11 cellular contexts compared by ENCODE assay signal in genomic region chr3:52771702-52772101, GRCh38. TPM values are rescaled to one million over a fixed set of nuclear protein-coding genes. Genes with fewer than 3 reads are reported as not detected.
A peak's percentile ranks its signal among the peaks of the same experiment; 100 is the strongest.
DNase-seq lines count a peak whose midpoint lies in the region; TF ChIP-seq lines count a peak whose summit lies in the region.
"Had no signal": no experiment of that assay in that cellular context is flagged by ENCODE, and none has a peak within 500 bp of the region (broad histone marks: within the 10 kb centered on the region; RNA-seq: fewer than 3 reads in every experiment).

No MANE protein-coding gene starts in this region.

- H3K79me1 ChIP-seq in trophoblast cell (ENCODE audit: low read length), result peaks cover 4% of the 10 kb centered on the region

- H3K4me1 ChIP-seq in OCI-LY1 (ENCODE audit: insufficient read depth, low read length, severe bottlenecking), result peaks cover 32% of the 10 kb centered on the region
- peaks cover 2 to 4% of the 10 kb centered on the region in 2 experiments for H3K4me1 ChIP-seq in trophoblast cell (ENCODE audit: control insufficient read depth in 1 of 2, insufficient read depth in 2 of 2, low read length in 2 of 2)

- H3K14ac ChIP-seq in trophoblast cell (ENCODE audit: low read length), result no peak overlapping the region

- peaks cover 19% of the 10 kb centered on the region for H3K4me1 Mint-ChIP-seq in endothelial cell (ENCODE audit: unreplicated experiment)

- H2BK12ac ChIP-seq in trophoblast cell (ENCODE audit: low read length), result no peak overlapping the region

- DNase-seq in GM12865 (ENCODE audit: low read depth), result no peak
- DNase-seq in endothelial cell (ENCODE audit: low spot score), result no peak
- no peak for DNase-seq in trophoblast cell
- DNase-seq in stimulated activated CD4-positive, alpha-beta T cell treated with anti-CD3 and anti-CD28 coated beads, Interleukin-1b, Interleukin-23, amount 100 ng/mL, for 48 hours, result no peak
- no peak for DNase-seq in AG08396 (ENCODE audit: low spot score)
- no peak for DNase-seq in GOT3 (lab: John Stamatoyannopoulos, UW)
- DNase-seq in kidney tubule cell (ENCODE audit: low spot score), result no peak
- DNase-seq: stimulated activated CD4-positive, alpha-beta T cell treated with anti-CD3 and anti-CD28 coated beads, Interleukin-4, amount 100 ng/mL, for 1 hour; WERI-Rb-1 had no signal

- no peaks in the 10 kb centered on the region for H3K9me3 ChIP-seq in OCI-LY1 (ENCODE audit: low read length)
- no peaks in the 10 kb centered on the region for H3K9me3 ChIP-seq in trophoblast cell (ENCODE audit: insufficient read depth, low read depth, low read length)

- peaks cover 5% of the 10 kb centered on the region for H3K27me3 Mint-ChIP-seq in endothelial cell (ENCODE audit: unreplicated experiment)

- peaks cover 4% of the 10 kb centered on the region for H3K36me3 Mint-ChIP-seq in endothelial cell (ENCODE audit: low read depth, unreplicated experiment)

- H3K9me3 Mint-ChIP-seq in endothelial cell (ENCODE audit: unreplicated experiment), result no peaks in the 10 kb centered on the region

- no peak overlapping the region for H2BK120ac ChIP-seq in trophoblast cell (ENCODE audit: insufficient read depth, low read length, poor library complexity)

- H3K9ac ChIP-seq in OCI-LY1 (ENCODE audit: low read length), result no peak overlapping the region; the same call in 1 of the 2 replicates
- no peak overlapping the region for H3K9ac ChIP-seq in trophoblast cell (ENCODE audit: low read length)

- H3K27me3 ChIP-seq in OCI-LY1 (ENCODE audit: insufficient read depth, low read length), result no peaks in the 10 kb centered on the region
- no peaks in the 10 kb centered on the region for H3K27me3 ChIP-seq in trophoblast cell (ENCODE audit: insufficient read depth, low read length)

- H3K4ac ChIP-seq in trophoblast cell (ENCODE audit: low read depth, low read length), result no peak overlapping the region

- peak overlapping the region; percentile 94 for H3K4me3 Mint-ChIP-seq in endothelial cell (ENCODE audit: unreplicated experiment)

- H4K12ac ChIP-seq in trophoblast cell (ENCODE audit: low read depth, low read length), result peak overlapping the region; percentile 19

- H2AK5ac ChIP-seq in trophoblast cell (ENCODE audit: low read length), result no peak overlapping the region

- H3K36me3 ChIP-seq in OCI-LY1 (ENCODE audit: insufficient read depth, low read length) (peaks cover 9% of the 10 kb centered on the region; the same call in 1 of the 2 replicates), trophoblast cell (ENCODE audit: control insufficient read depth in 1 of 2, insufficient read depth in 2 of 2, low read length in 2 of 2) (peaks cover 5 to 9% of the 10 kb centered on the region in 2 experiments)

- no CpG with 5 or more reads among the region's 10 CpGs for WGBS in trophoblast cell (ENCODE audit: extremely low coverage, insufficient coverage, insufficient read length)

- H3K23ac ChIP-seq in trophoblast cell (ENCODE audit: low read length), result no peak overlapping the region

- no peaks in the 10 kb centered on the region for H3F3A ChIP-seq in OCI-LY1 (ENCODE audit: insufficient read depth, low read length)

- no peaks in the 10 kb centered on the region for H4K20me1 ChIP-seq in OCI-LY1 (ENCODE audit: insufficient read depth, low read length)

- H3K27ac Mint-ChIP-seq in endothelial cell (ENCODE audit: unreplicated experiment), result peak overlapping the region; percentile 92

- H3K9me2 ChIP-seq in OCI-LY1 (ENCODE audit: low read depth, low read length), result no peaks in the 10 kb centered on the region

- no peak overlapping the region for H4K91ac ChIP-seq in trophoblast cell (ENCODE audit: low read depth, low read length)

- peak overlapping the region; percentile 65; the same call in 1 of the 2 replicates for H3K4me2 ChIP-seq in OCI-LY1 (ENCODE audit: low read length)
- no peak overlapping the region for H3K4me2 ChIP-seq in trophoblast cell (ENCODE audit: low read length)

- TF ChIP-seq CTCF in GM12865 (IDR thresholded peaks at IDR 0.05; ENCODE audit: insufficient read depth, low read depth, low read length, missing control alignments) (no peak), OCI-LY1 (IDR thresholded peaks at IDR 0.05; ENCODE audit: low read length) (no peak), endothelial cell (IDR thresholded peaks at IDR 0.05; ENCODE audit: unreplicated experiment) (no peak)

- H3K18ac ChIP-seq in trophoblast cell (ENCODE audit: low read length), result no peak overlapping the region

- no peak overlapping the region for H3K27ac ChIP-seq in OCI-LY1 (ENCODE audit: low read depth, low read length, poor library complexity, severe bottlenecking)
- no peak overlapping the region for H3K27ac ChIP-seq in trophoblast cell (ENCODE audit: low read depth, low read length)

- no peak overlapping the region for H2BK5ac ChIP-seq in trophoblast cell (ENCODE audit: low read depth, low read length, poor library complexity)

- H3K4me3 ChIP-seq in GM12865 (ENCODE audit: low read depth, low read length) (peak overlapping the region; percentile 72), OCI-LY1 (ENCODE audit: low read depth, low read length, poor library complexity, severe bottlenecking) (no peak overlapping the region), trophoblast cell (ENCODE audit: low read depth, low read length) (no peak overlapping the region)

- no peaks in the 10 kb centered on the region for H3K79me2 ChIP-seq in OCI-LY1 (ENCODE audit: insufficient read depth, low read length)
- peaks cover 5% of the 10 kb centered on the region for H3K79me2 ChIP-seq in trophoblast cell (ENCODE audit: control insufficient read depth, insufficient read depth, low read length, poor library complexity)

- H2AFZ ChIP-seq in OCI-LY1 (ENCODE audit: low read length), result no peak overlapping the region
- peak overlapping the region; percentile 17 for H2AFZ ChIP-seq in trophoblast cell (ENCODE audit: insufficient read depth, low read length, poor library complexity)

- H4K8ac ChIP-seq in trophoblast cell (ENCODE audit: low read depth, low read length), result peak overlapping the region; percentile 96

RNA-seq across cellular contexts. Expression of gene NEK4, which starts 1.0 kb away (rescaled TPM):
- total RNA-seq in endothelial cell (ENCODE audit: unreplicated experiment), result 16.9 TPM
- polyA plus RNA-seq in trophoblast cell (2013), result 7.5 and 7.7 TPM in 2 replicates

RNA-seq across cellular contexts. Expression of gene ITIH1, which starts 5.7 kb away (rescaled TPM):
- total RNA-seq in endothelial cell (ENCODE audit: unreplicated experiment), result not detected
- polyA plus RNA-seq in trophoblast cell (2013), result 0.05 and 0.08 TPM in 2 replicates
- total RNA-seq: kidney epithelial cell had no signal

RNA-seq across cellular contexts. Expression of gene ITIH3, which starts 22.9 kb away (rescaled TPM):
- not detected for total RNA-seq in endothelial cell (ENCODE audit: unreplicated experiment)
- 0.14 and 0.24 TPM in 2 replicates for polyA plus RNA-seq in trophoblast cell (2013)
- total RNA-seq: kidney epithelial cell had no signal

RNA-seq across cellular contexts. Expression of gene ITIH4, which starts 58.8 kb away (rescaled TPM):
- total RNA-seq in endothelial cell (ENCODE audit: unreplicated experiment), result 8.2 TPM
- polyA plus RNA-seq in trophoblast cell (2013), result 1.2 and 1.3 TPM in 2 replicates
